ENCODE assay signal across 8 cellular contexts in the genomic region with DNA sequence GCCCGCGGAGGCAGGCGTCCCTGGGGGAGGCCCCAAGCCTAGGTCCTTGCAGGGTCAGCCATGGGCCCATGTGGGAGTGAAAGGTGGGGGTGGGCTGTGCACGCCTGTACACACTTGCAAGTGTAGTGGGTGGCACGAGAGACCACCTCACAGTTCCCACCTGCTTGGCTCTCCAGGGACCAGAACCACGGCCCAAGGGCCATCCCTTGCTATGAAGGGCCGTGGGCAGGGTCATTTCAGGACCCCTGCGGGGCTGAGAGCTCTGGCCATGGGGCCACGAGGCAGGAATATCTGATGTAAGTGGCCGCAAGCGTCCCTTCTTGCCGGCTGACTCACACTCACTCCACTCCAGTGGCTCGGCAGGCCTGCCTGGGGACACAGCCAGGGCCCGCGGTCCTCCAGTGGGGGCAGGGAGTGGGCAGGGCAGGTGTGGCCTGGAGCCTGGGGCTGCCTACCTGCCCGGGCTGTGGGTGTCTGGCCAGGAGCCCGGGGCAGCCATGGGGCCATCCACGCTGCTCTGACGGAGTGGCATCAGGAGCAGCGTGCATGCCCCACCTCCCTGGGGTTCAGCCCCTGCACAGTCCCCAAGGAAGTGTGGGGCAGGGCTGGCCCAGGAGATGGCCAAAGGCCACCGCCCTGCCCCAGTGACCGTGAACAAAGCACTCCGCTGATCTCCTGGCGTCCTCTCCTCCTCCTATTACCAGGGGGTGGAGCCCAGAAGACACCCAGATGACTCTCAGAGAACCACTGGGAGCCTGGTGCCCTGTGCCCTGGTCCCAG. TPM values are rescaled to one million over a fixed set of nuclear protein-coding genes. Genes with fewer than 3 reads are reported as not detected.
DNase-seq lines count a peak whose midpoint lies in the region; ATAC-seq and TF ChIP-seq lines count a peak whose summit lies in the region.

No MANE protein-coding gene starts in this region.

- ATAC-seq in Right ventricle myocardium superior (ENCODE audit: poor library complexity): peak; percentile 23
- ATAC-seq in GM18907 (IDR thresholded peaks at IDR 0.05; ENCODE audit: unreplicated experiment): no peak
- no peak for ATAC-seq in GM21825 (IDR thresholded peaks at IDR 0.05; ENCODE audit: unreplicated experiment)

- no peak for DNase-seq in CD4-positive, alpha-beta memory T cell
- DNase-seq in LNCaP clone FGC (ENCODE audit: low read depth) (peak; percentile 95), Right ventricle myocardium superior (peak; percentile 70), progenitor cell of endocrine pancreas (ENCODE audit: low spot score, unreplicated experiment) (no peak), NCI-H2107 treated with DMSO at 0.1 percent for 48 hours (lab: John Stamatoyannopoulos, UW; ENCODE audit: unreplicated experiment) (no peak)
- DNase-seq in activated T-helper 1 cell treated with anti-CD3 and anti-CD28 coated beads, Interleukin-12 subunit alpha, Interleukin-12 subunit beta, Interleukin-2, Interleukin-4 antibody, amounts not matched to agents 30 ng/mL and 10 ng/mL and 1 ng/mL, durations not matched to agents 14 hours and 24 hours and 36 hours (ENCODE audit: low spot score): no peak

- H3K36me3 ChIP-seq in CD4-positive, alpha-beta memory T cell (ENCODE audit: insufficient read depth, low read length): no peaks in the 10 kb centered on the region

- no peaks in the 10 kb centered on the region for H3K9me3 Mint-ChIP-seq in CD4-positive, alpha-beta memory T cell
- no peaks in the 10 kb centered on the region for H3K9me3 Mint-ChIP-seq in activated T-helper 1 cell treated with anti-CD3 and anti-CD28 coated beads, Interleukin-12 subunit alpha, Interleukin-12 subunit beta, Interleukin-2, Interleukin-4 antibody, amounts not matched to agents 30 ng/mL and 10 ng/mL and 1 ng/mL, durations not matched to agents 14 hours and 24 hours and 36 hours
- H3K9me3 Mint-ChIP-seq in progenitor cell of endocrine pancreas (ENCODE audit: low read depth): no peaks in the 10 kb centered on the region

- H3K4me3 Mint-ChIP-seq in CD4-positive, alpha-beta memory T cell: peak overlapping the region; percentile 79 to 92 (median 90)
- H3K4me3 Mint-ChIP-seq in activated T-helper 1 cell treated with anti-CD3 and anti-CD28 coated beads, Interleukin-12 subunit alpha, Interleukin-12 subunit beta, Interleukin-2, Interleukin-4 antibody, amounts not matched to agents 30 ng/mL and 10 ng/mL and 1 ng/mL, durations not matched to agents 14 hours and 24 hours and 36 hours: peak overlapping the region; percentile 95
- peak overlapping the region; percentile 84 for H3K4me3 Mint-ChIP-seq in progenitor cell of endocrine pancreas (ENCODE audit: low read depth)

- POLR2A ChIA-PET in CD4-positive, alpha-beta memory T cell (lab: Charles Lee; ENCODE audit: partially characterized antibody): interaction anchor here (0.6 to 6.7 kb wide), 7 partner anchors 10 to 44 kb away, joined by 3 to 88 read pairs (median 6); partner anchors contain the start of genes BTBD2 and MKNK2

- peaks cover 0 to 4% of the 10 kb centered on the region in 2 donors for H3K36me3 Mint-ChIP-seq in CD4-positive, alpha-beta memory T cell
- H3K36me3 Mint-ChIP-seq in activated T-helper 1 cell treated with anti-CD3 and anti-CD28 coated beads, Interleukin-12 subunit alpha, Interleukin-12 subunit beta, Interleukin-2, Interleukin-4 antibody, amounts not matched to agents 30 ng/mL and 10 ng/mL and 1 ng/mL, durations not matched to agents 14 hours and 24 hours and 36 hours (ENCODE audit: low read depth): no peaks in the 10 kb centered on the region
- no peaks in the 10 kb centered on the region for H3K36me3 Mint-ChIP-seq in progenitor cell of endocrine pancreas (ENCODE audit: insufficient read depth)

- no peaks in the 10 kb centered on the region for H3K9me3 ChIP-seq in CD4-positive, alpha-beta memory T cell (ENCODE audit: control insufficient read depth in 1 of 2, low read length in 2 of 2)

- CTCF ChIA-PET in CD4-positive, alpha-beta memory T cell (lab: Charles Lee; ENCODE audit: partially characterized antibody): interaction anchor here (0.7 to 2.9 kb wide), 2 partner anchors 8 to 40 kb away, joined by 4 to 9 read pairs; no protein-coding TSS in a partner anchor

- peak overlapping the region; percentile 97 for H3K27ac ChIP-seq in CD4-positive, alpha-beta memory T cell (ENCODE audit: low read depth, low read length)

- intact Hi-C loops in CD4-positive, alpha-beta memory T cell (cut with micrococcal nuclease): loop anchor here (2.0 kb wide), 2 partner anchors 17 to 41 kb away; no protein-coding TSS in a partner anchor
- intact Hi-C loops in activated T-helper 1 cell treated with anti-CD3 and anti-CD28 coated beads, Interleukin-12 subunit alpha, Interleukin-12 subunit beta, Interleukin-2, Interleukin-4 antibody, amounts not matched to agents 30 ng/mL and 10 ng/mL and 1 ng/mL, durations not matched to agents 14 hours and 24 hours and 36 hours (cut with micrococcal nuclease): loop anchor here (1.0 to 2.0 kb wide), 2 partner anchors 26 to 163 kb away; no protein-coding TSS in a partner anchor
- intact Hi-C loops in Right ventricle myocardium superior (cut with DNase I): no loop called here

- H3K27ac Mint-ChIP-seq in CD4-positive, alpha-beta memory T cell: peak overlapping the region; percentile 97 to 99 (median 99)
- H3K27ac Mint-ChIP-seq in activated T-helper 1 cell treated with anti-CD3 and anti-CD28 coated beads, Interleukin-12 subunit alpha, Interleukin-12 subunit beta, Interleukin-2, Interleukin-4 antibody, amounts not matched to agents 30 ng/mL and 10 ng/mL and 1 ng/mL, durations not matched to agents 14 hours and 24 hours and 36 hours: peak overlapping the region; percentile 99
- H3K27ac Mint-ChIP-seq in progenitor cell of endocrine pancreas: peak overlapping the region; percentile 98

- peaks cover 69% of the 10 kb centered on the region for H3K4me1 ChIP-seq in CD4-positive, alpha-beta memory T cell (ENCODE audit: insufficient read depth, low read length)

- H3K27me3 ChIP-seq in CD4-positive, alpha-beta memory T cell (ENCODE audit: insufficient read depth, low read length): no peaks in the 10 kb centered on the region

- TF ChIP-seq CTCF in LNCaP clone FGC (IDR thresholded peaks at IDR 0.05; ENCODE audit: control insufficient read depth, extremely low read depth, insufficient read depth) (no peak), progenitor cell of endocrine pancreas (IDR thresholded peaks at IDR 0.05; ENCODE audit: unreplicated experiment) (no peak)

- peaks cover 21 to 68% (median 46%) of the 10 kb centered on the region in 4 donors for H3K4me1 Mint-ChIP-seq in CD4-positive, alpha-beta memory T cell
- H3K4me1 Mint-ChIP-seq in activated T-helper 1 cell treated with anti-CD3 and anti-CD28 coated beads, Interleukin-12 subunit alpha, Interleukin-12 subunit beta, Interleukin-2, Interleukin-4 antibody, amounts not matched to agents 30 ng/mL and 10 ng/mL and 1 ng/mL, durations not matched to agents 14 hours and 24 hours and 36 hours (ENCODE audit: low read depth): peaks cover 28% of the 10 kb centered on the region
- H3K4me1 Mint-ChIP-seq in progenitor cell of endocrine pancreas (ENCODE audit: low read depth): peaks cover 25% of the 10 kb centered on the region

- H3K4me3 ChIP-seq in CD4-positive, alpha-beta memory T cell (ENCODE audit: low read length in 2 of 2): no peak overlapping the region
- peak overlapping the region; percentile 45 for H3K4me3 ChIP-seq in LNCaP clone FGC (ENCODE audit: low read depth, low read length)

- no peaks in the 10 kb centered on the region for H3K27me3 Mint-ChIP-seq in CD4-positive, alpha-beta memory T cell
- H3K27me3 Mint-ChIP-seq in activated T-helper 1 cell treated with anti-CD3 and anti-CD28 coated beads, Interleukin-12 subunit alpha, Interleukin-12 subunit beta, Interleukin-2, Interleukin-4 antibody, amounts not matched to agents 30 ng/mL and 10 ng/mL and 1 ng/mL, durations not matched to agents 14 hours and 24 hours and 36 hours (ENCODE audit: insufficient read depth): no peaks in the 10 kb centered on the region
- H3K27me3 Mint-ChIP-seq in progenitor cell of endocrine pancreas: no peaks in the 10 kb centered on the region

RNA-seq across cellular contexts. Expression of gene MKNK2, which starts 8.6 kb away (rescaled TPM):
- total RNA-seq in CD4-positive, alpha-beta memory T cell: 100 to 1,000 TPM; 194 to 195 TPM
- polyA plus RNA-seq in CD4-positive, alpha-beta memory T cell: 10 to 100 TPM; 24.1 to 63.9 TPM
- 150 and 166 TPM in 2 replicates for total RNA-seq in activated T-helper 1 cell treated with anti-CD3 and anti-CD28 coated beads, Interleukin-12 subunit alpha, Interleukin-12 subunit beta, Interleukin-2, Interleukin-4 antibody, amounts not matched to agents 30 ng/mL and 10 ng/mL and 1 ng/mL, durations not matched to agents 14 hours and 24 hours and 36 hours
- total RNA-seq in Right ventricle myocardium superior (238 TPM), progenitor cell of endocrine pancreas (145 and 163 TPM in 2 replicates)

RNA-seq across cellular contexts. Expression of gene MOB3A, which starts 36.5 kb away (rescaled TPM):
- total RNA-seq in CD4-positive, alpha-beta memory T cell: 100 to 1,000 TPM; 130 to 135 TPM
- polyA plus RNA-seq in CD4-positive, alpha-beta memory T cell: 100 to 1,000 TPM in 1 of 2 donors, 10 to 100 TPM in 1; 29.6 to 114 TPM
- 161 and 167 TPM in 2 replicates for total RNA-seq in activated T-helper 1 cell treated with anti-CD3 and anti-CD28 coated beads, Interleukin-12 subunit alpha, Interleukin-12 subunit beta, Interleukin-2, Interleukin-4 antibody, amounts not matched to agents 30 ng/mL and 10 ng/mL and 1 ng/mL, durations not matched to agents 14 hours and 24 hours and 36 hours
- total RNA-seq in Right ventricle myocardium superior: 15.6 TPM
- 33.2 and 38.5 TPM in 2 replicates for total RNA-seq in progenitor cell of endocrine pancreas

RNA-seq across cellular contexts. Expression of gene IZUMO4, which starts 37.1 kb away (rescaled TPM):
- 10 to 100 TPM; 18.6 to 22.1 TPM for total RNA-seq in CD4-positive, alpha-beta memory T cell
- polyA plus RNA-seq in CD4-positive, alpha-beta memory T cell: 1 to 10 TPM in 1 of 2 donors, under 1 TPM in 1; 0.84 to 1.2 TPM
- total RNA-seq in activated T-helper 1 cell treated with anti-CD3 and anti-CD28 coated beads, Interleukin-12 subunit alpha, Interleukin-12 subunit beta, Interleukin-2, Interleukin-4 antibody, amounts not matched to agents 30 ng/mL and 10 ng/mL and 1 ng/mL, durations not matched to agents 14 hours and 24 hours and 36 hours: 6.7 and 7.1 TPM in 2 replicates
- 1.7 TPM for total RNA-seq in Right ventricle myocardium superior
- 15.9 and 16.5 TPM in 2 replicates for total RNA-seq in progenitor cell of endocrine pancreas

RNA-seq across cellular contexts. Expression of gene BTBD2, which starts 44.1 kb away (rescaled TPM):
- 10 to 100 TPM; 52.2 to 59.4 TPM for total RNA-seq in CD4-positive, alpha-beta memory T cell
- 1 to 10 TPM; 2.8 to 6.6 TPM for polyA plus RNA-seq in CD4-positive, alpha-beta memory T cell
- total RNA-seq in activated T-helper 1 cell treated with anti-CD3 and anti-CD28 coated beads, Interleukin-12 subunit alpha, Interleukin-12 subunit beta, Interleukin-2, Interleukin-4 antibody, amounts not matched to agents 30 ng/mL and 10 ng/mL and 1 ng/mL, durations not matched to agents 14 hours and 24 hours and 36 hours: 27.5 and 27.7 TPM in 2 replicates
- total RNA-seq in Right ventricle myocardium superior (56.3 TPM), progenitor cell of endocrine pancreas (115 and 125 TPM in 2 replicates)

Comparison
In these comparisons a context has a peak if more than half of its experiments do, and no peak if none do; other contexts are left out.
1. DNase-seq: peak in LNCaP clone FGC (single experiment) and Right ventricle myocardium superior (single experiment); none in CD4-positive, alpha-beta memory T cell (0 of 5), activated T-helper 1 cell treated with anti-CD3 and anti-CD28 coated beads, Interleukin-12 subunit alpha, Interleukin-12 subunit beta, Interleukin-2, Interleukin-4 antibody, amounts not matched to agents 30 ng/mL and 10 ng/mL and 1 ng/mL, durations not matched to agents 14 hours and 24 hours and 36 hours (single experiment), progenitor cell of endocrine pancreas (single experiment) and NCI-H2107 treated with DMSO at 0.1 percent for 48 hours (single experiment).
2. Peak in every context shown above with its lines, with median percentiles within 50 percentile points of each other: H3K27ac Mint-ChIP-seq and H3K4me3 Mint-ChIP-seq.